ENCODE assay signal across 8 cellular contexts in genomic region chr17:7262192-7263070, GRCh38. TPM values are rescaled to one million over a fixed set of nuclear protein-coding genes. Genes with fewer than 3 reads are reported as not detected.
DNase-seq lines count a peak whose midpoint lies in the region; ATAC-seq, FAIRE-seq and TF ChIP-seq lines count a peak whose summit lies in the region.

CLDN7 (minus strand) TSS chr17:7262478; CDS start chr17:7262043, 435 bp downstream.

- peak within 1 kb of the TSS; percentile 55 for H3K27ac Mint-ChIP-seq in T-helper 1 cell treated with Interleukin-12 subunit alpha and Interleukin-12 subunit beta and Interleukin-4 antibody, amounts not matched to agents 30 μg/mL and 1 μg/mL, for 36 hours

- H3K4me3 Mint-ChIP-seq in T-helper 1 cell treated with Interleukin-12 subunit alpha and Interleukin-12 subunit beta and Interleukin-4 antibody, amounts not matched to agents 30 μg/mL and 1 μg/mL, for 36 hours = peak within 1 kb of the TSS; percentile 61

- peaks cover 11% of the 10 kb centered on the region for H3K36me3 Mint-ChIP-seq in T-helper 1 cell treated with Interleukin-12 subunit alpha and Interleukin-12 subunit beta and Interleukin-4 antibody, amounts not matched to agents 30 μg/mL and 1 μg/mL, for 36 hours (ENCODE audit: low read depth)

- H3K9me3 ChIP-seq in left ventricle myocardium inferior (replicated peaks) (no peaks in the 10 kb centered on the region), sigmoid colon (no peaks in the 10 kb centered on the region)

- peaks cover 17% of the 10 kb centered on the region for H3K4me1 Mint-ChIP-seq in T-helper 1 cell treated with Interleukin-12 subunit alpha and Interleukin-12 subunit beta and Interleukin-4 antibody, amounts not matched to agents 30 μg/mL and 1 μg/mL, for 36 hours (ENCODE audit: low read depth)

- peaks cover 20% of the 10 kb centered on the region for H3K36me3 ChIP-seq in left ventricle myocardium inferior
- H3K36me3 ChIP-seq in sigmoid colon = peaks cover 5 to 25% (median 12%) of the 10 kb centered on the region in 4 donors

- H3K27ac ChIP-seq in left ventricle myocardium inferior (replicated peaks) = peak within 1 kb of the TSS; percentile 16
- H3K27ac ChIP-seq in sigmoid colon = peak within 1 kb of the TSS in 3 of 4 donors; percentile 18 to 45 (median 37)

- DNase-seq in T-helper 1 cell (no peak), SW480 (ENCODE audit: low spot score) (peak; percentile 91), left ventricle myocardium inferior (no peak), sigmoid colon (no peak), urothelium cell line (ENCODE audit: low spot score) (no peak), SHP77 (lab: John Stamatoyannopoulos, UW) (no peak)

- no peak for FAIRE-seq in urothelium cell line (lab: Jason Lieb, UNC)

- no peak for TF ChIP-seq EP300 in sigmoid colon (IDR thresholded peaks at IDR 0.05)

- no peaks in the 10 kb centered on the region for H3K9me3 Mint-ChIP-seq in T-helper 1 cell treated with Interleukin-12 subunit alpha and Interleukin-12 subunit beta and Interleukin-4 antibody, amounts not matched to agents 30 μg/mL and 1 μg/mL, for 36 hours

- ATAC-seq in GM21576 (IDR thresholded peaks at IDR 0.05; ENCODE audit: unreplicated experiment) = no peak

- peaks cover 31% of the 10 kb centered on the region for H3K27me3 Mint-ChIP-seq in T-helper 1 cell treated with Interleukin-12 subunit alpha and Interleukin-12 subunit beta and Interleukin-4 antibody, amounts not matched to agents 30 μg/mL and 1 μg/mL, for 36 hours (ENCODE audit: low read depth)

- WGBS in sigmoid colon, 2 donors = 2 to 5% methylated on average over 71 of the region's 71 CpGs

- peak in 1 of 2 donors; percentile 61 for TF ChIP-seq POLR2A in sigmoid colon (IDR thresholded peaks at IDR 0.05)

- peak within 1 kb of the TSS; percentile 68 for H3K4me3 ChIP-seq in left ventricle myocardium inferior
- peak within 1 kb of the TSS; percentile 14 to 50 (median 36) for H3K4me3 ChIP-seq in sigmoid colon

- H3K27me3 ChIP-seq in left ventricle myocardium inferior (ENCODE audit: low read depth) (peaks cover 68% of the 10 kb centered on the region), sigmoid colon (peaks cover 28 to 62% (median 55%) of the 10 kb centered on the region in 3 donors)

- TF ChIP-seq CTCF in left ventricle myocardium inferior (IDR thresholded peaks at IDR 0.05; ENCODE audit: borderline replicate concordance) (no peak), sigmoid colon (IDR thresholded peaks at IDR 0.05) (no peak)

- intact Hi-C loops in left ventricle myocardium inferior (cut with micrococcal nuclease) (no loop called here), sigmoid colon (cut with DNase I) (loop anchor here (5.0 kb wide), 2 partner anchors 40 to 80 kb away; no protein-coding TSS in a partner anchor)

- H3K4me1 ChIP-seq in left ventricle myocardium inferior (peaks cover 33% of the 10 kb centered on the region), sigmoid colon (peaks cover 0 to 34% (median 25%) of the 10 kb centered on the region in 4 donors)

RNA-seq across cellular contexts. Expression of gene CLDN7, which starts in this region (rescaled TPM):
- total RNA-seq in left ventricle myocardium inferior (1.6 TPM), sigmoid colon (1 to 10 TPM in 3 of 4 donors, not detected in 1; 1.1 to 2.6 (median 1.9) TPM)
- 100 to 1,000 TPM; 181 to 963 (median 332) TPM for polyA plus RNA-seq in sigmoid colon
